In genomic region chr12:54287316-54288157, GRCh38 we compare ENCODE assay signal across 1 cellular context.
TF ChIP-seq lines count a peak whose summit lies in the region.

No MANE protein-coding gene starts in this region.

TF ChIP-seq in K562, 482 proteins besides CTCF, POLR2A, EP300 and RAD21 (continued from another document and continues in another):
- TF ChIP-seq JUND (IDR thresholded peaks at IDR 0.05; ENCODE audit: borderline replicate concordance, low read depth, low read length) (no peak), JUND (tag; IDR thresholded peaks at IDR 0.05; ENCODE audit: borderline replicate concordance, low read depth, low read length) (peak; percentile 16; the same call in 1 of the 3 replicates), NFIC (IDR thresholded peaks at IDR 0.05) (peak; percentile 5; the same call in 1 of the 2 replicates), NONO (IDR thresholded peaks at IDR 0.05; ENCODE audit: low read depth in 2 of 2, low read length in 1 of 2) (no peak), BHLHE40 (IDR thresholded peaks at IDR 0.05; ENCODE audit: low read length) (0 out of 2 replicates have a peak, but pooled peaks have one; percentile 7), RNF2 (IDR thresholded peaks at IDR 0.05) (peak; percentile 21; the same call in 1 of the 2 replicates), L3MBTL2 (IDR thresholded peaks at IDR 0.05) (no peak), EGR1 (conservative IDR thresholded peaks at IDR 0.05) (peak; percentile 42; the same call in 1 of the 2 replicates), CTBP1 (IDR thresholded peaks at IDR 0.05; ENCODE audit: borderline replicate concordance) (no peak), ESRRB (CRISPR knock-in tag; IDR thresholded peaks at IDR 0.05; ENCODE audit: borderline replicate concordance) (no peak), TRIM24 (IDR thresholded peaks at IDR 0.05) (no peak; a peak in 1 of 4 replicates), TBL1XR1 (IDR thresholded peaks at IDR 0.05; ENCODE audit: low read length in 2 of 2) (peak; percentile 34 to 36; a peak in 1 of 4 replicates), NKRF (IDR thresholded peaks at IDR 0.05; ENCODE audit: borderline replicate concordance) (0 out of 2 replicates have a peak, but pooled peaks have one; percentile 17), U2AF2 (optimal IDR thresholded peaks at IDR 0.05; ENCODE audit: low read depth, low read length) (no peak), HLTF (IDR thresholded peaks at IDR 0.05) (no peak), POLR2AphosphoS2 (IDR thresholded peaks at IDR 0.05; ENCODE audit: low read length) (peak; percentile 91), PRPF4 (IDR thresholded peaks at IDR 0.05; ENCODE audit: insufficient read depth, low read depth, low read length, poor library complexity, severe bottlenecking) (no peak), FOXP1 (CRISPR knock-in tag; IDR thresholded peaks at IDR 0.05) (no peak), GABPA (tag; conservative IDR thresholded peaks at IDR 0.05; ENCODE audit: low read depth) (no peak), THRB (CRISPR knock-in tag; conservative IDR thresholded peaks at IDR 0.05) (0 out of 2 replicates have a peak, but pooled peaks have one; percentile 83), TAF1 (IDR thresholded peaks at IDR 0.05; ENCODE audit: control insufficient read depth, extremely low read depth, insufficient read depth, low read length, severe bottlenecking) (peak; percentile 22), MAFG (tag; conservative IDR thresholded peaks at IDR 0.05) (no peak), MXI1 (IDR thresholded peaks at IDR 0.05; ENCODE audit: low read depth, low read length) (0 out of 2 replicates have a peak, but pooled peaks have one; percentile 21), UBTF (IDR thresholded peaks at IDR 0.05; ENCODE audit: borderline replicate concordance in 1 of 2, low read depth in 2 of 2, low read length in 2 of 2) (no peak)
- TF ChIP-seq, protein P1, sequence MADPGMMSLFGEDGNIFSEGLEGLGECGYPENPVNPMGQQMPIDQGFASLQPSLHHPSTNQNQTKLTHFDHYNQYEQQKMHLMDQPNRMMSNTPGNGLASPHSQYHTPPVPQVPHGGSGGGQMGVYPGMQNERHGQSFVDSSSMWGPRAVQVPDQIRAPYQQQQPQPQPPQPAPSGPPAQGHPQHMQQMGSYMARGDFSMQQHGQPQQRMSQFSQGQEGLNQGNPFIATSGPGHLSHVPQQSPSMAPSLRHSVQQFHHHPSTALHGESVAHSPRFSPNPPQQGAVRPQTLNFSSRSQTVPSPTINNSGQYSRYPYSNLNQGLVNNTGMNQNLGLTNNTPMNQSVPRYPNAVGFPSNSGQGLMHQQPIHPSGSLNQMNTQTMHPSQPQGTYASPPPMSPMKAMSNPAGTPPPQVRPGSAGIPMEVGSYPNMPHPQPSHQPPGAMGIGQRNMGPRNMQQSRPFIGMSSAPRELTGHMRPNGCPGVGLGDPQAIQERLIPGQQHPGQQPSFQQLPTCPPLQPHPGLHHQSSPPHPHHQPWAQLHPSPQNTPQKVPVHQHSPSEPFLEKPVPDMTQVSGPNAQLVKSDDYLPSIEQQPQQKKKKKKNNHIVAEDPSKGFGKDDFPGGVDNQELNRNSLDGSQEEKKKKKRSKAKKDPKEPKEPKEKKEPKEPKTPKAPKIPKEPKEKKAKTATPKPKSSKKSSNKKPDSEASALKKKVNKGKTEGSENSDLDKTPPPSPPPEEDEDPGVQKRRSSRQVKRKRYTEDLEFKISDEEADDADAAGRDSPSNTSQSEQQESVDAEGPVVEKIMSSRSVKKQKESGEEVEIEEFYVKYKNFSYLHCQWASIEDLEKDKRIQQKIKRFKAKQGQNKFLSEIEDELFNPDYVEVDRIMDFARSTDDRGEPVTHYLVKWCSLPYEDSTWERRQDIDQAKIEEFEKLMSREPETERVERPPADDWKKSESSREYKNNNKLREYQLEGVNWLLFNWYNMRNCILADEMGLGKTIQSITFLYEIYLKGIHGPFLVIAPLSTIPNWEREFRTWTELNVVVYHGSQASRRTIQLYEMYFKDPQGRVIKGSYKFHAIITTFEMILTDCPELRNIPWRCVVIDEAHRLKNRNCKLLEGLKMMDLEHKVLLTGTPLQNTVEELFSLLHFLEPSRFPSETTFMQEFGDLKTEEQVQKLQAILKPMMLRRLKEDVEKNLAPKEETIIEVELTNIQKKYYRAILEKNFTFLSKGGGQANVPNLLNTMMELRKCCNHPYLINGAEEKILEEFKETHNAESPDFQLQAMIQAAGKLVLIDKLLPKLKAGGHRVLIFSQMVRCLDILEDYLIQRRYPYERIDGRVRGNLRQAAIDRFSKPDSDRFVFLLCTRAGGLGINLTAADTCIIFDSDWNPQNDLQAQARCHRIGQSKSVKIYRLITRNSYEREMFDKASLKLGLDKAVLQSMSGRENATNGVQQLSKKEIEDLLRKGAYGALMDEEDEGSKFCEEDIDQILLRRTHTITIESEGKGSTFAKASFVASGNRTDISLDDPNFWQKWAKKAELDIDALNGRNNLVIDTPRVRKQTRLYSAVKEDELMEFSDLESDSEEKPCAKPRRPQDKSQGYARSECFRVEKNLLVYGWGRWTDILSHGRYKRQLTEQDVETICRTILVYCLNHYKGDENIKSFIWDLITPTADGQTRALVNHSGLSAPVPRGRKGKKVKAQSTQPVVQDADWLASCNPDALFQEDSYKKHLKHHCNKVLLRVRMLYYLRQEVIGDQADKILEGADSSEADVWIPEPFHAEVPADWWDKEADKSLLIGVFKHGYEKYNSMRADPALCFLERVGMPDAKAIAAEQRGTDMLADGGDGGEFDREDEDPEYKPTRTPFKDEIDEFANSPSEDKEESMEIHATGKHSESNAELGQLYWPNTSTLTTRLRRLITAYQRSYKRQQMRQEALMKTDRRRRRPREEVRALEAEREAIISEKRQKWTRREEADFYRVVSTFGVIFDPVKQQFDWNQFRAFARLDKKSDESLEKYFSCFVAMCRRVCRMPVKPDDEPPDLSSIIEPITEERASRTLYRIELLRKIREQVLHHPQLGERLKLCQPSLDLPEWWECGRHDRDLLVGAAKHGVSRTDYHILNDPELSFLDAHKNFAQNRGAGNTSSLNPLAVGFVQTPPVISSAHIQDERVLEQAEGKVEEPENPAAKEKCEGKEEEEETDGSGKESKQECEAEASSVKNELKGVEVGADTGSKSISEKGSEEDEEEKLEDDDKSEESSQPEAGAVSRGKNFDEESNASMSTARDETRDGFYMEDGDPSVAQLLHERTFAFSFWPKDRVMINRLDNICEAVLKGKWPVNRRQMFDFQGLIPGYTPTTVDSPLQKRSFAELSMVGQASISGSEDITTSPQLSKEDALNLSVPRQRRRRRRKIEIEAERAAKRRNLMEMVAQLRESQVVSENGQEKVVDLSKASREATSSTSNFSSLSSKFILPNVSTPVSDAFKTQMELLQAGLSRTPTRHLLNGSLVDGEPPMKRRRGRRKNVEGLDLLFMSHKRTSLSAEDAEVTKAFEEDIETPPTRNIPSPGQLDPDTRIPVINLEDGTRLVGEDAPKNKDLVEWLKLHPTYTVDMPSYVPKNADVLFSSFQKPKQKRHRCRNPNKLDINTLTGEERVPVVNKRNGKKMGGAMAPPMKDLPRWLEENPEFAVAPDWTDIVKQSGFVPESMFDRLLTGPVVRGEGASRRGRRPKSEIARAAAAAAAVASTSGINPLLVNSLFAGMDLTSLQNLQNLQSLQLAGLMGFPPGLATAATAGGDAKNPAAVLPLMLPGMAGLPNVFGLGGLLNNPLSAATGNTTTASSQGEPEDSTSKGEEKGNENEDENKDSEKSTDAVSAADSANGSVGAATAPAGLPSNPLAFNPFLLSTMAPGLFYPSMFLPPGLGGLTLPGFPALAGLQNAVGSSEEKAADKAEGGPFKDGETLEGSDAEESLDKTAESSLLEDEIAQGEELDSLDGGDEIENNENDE (IDR thresholded peaks at IDR 0.05; ENCODE audit: low read depth, low read length): peak; percentile 34
- TF ChIP-seq, protein P2, sequence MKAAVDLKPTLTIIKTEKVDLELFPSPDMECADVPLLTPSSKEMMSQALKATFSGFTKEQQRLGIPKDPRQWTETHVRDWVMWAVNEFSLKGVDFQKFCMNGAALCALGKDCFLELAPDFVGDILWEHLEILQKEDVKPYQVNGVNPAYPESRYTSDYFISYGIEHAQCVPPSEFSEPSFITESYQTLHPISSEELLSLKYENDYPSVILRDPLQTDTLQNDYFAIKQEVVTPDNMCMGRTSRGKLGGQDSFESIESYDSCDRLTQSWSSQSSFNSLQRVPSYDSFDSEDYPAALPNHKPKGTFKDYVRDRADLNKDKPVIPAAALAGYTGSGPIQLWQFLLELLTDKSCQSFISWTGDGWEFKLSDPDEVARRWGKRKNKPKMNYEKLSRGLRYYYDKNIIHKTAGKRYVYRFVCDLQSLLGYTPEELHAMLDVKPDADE (conservative IDR thresholded peaks at IDR 0.05; ENCODE audit: control insufficient read depth, low read depth, low read length): no peak
- TF ChIP-seq, protein P3, sequence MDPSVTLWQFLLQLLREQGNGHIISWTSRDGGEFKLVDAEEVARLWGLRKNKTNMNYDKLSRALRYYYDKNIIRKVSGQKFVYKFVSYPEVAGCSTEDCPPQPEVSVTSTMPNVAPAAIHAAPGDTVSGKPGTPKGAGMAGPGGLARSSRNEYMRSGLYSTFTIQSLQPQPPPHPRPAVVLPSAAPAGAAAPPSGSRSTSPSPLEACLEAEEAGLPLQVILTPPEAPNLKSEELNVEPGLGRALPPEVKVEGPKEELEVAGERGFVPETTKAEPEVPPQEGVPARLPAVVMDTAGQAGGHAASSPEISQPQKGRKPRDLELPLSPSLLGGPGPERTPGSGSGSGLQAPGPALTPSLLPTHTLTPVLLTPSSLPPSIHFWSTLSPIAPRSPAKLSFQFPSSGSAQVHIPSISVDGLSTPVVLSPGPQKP (CRISPR knock-in tag; IDR thresholded peaks at IDR 0.05): no peak
- TF ChIP-seq, protein P4, sequence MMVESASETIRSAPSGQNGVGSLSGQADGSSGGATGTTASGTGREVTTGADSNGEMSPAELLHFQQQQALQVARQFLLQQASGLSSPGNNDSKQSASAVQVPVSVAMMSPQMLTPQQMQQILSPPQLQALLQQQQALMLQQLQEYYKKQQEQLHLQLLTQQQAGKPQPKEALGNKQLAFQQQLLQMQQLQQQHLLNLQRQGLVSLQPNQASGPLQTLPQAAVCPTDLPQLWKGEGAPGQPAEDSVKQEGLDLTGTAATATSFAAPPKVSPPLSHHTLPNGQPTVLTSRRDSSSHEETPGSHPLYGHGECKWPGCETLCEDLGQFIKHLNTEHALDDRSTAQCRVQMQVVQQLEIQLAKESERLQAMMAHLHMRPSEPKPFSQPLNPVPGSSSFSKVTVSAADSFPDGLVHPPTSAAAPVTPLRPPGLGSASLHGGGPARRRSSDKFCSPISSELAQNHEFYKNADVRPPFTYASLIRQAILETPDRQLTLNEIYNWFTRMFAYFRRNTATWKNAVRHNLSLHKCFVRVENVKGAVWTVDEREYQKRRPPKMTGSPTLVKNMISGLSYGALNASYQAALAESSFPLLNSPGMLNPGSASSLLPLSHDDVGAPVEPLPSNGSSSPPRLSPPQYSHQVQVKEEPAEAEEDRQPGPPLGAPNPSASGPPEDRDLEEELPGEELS (CRISPR knock-in tag; IDR thresholded peaks at IDR 0.05; ENCODE audit: borderline replicate concordance): 0 out of 2 replicates have a peak, but pooled peaks have one; percentile 48
- TF ChIP-seq, protein P5, sequence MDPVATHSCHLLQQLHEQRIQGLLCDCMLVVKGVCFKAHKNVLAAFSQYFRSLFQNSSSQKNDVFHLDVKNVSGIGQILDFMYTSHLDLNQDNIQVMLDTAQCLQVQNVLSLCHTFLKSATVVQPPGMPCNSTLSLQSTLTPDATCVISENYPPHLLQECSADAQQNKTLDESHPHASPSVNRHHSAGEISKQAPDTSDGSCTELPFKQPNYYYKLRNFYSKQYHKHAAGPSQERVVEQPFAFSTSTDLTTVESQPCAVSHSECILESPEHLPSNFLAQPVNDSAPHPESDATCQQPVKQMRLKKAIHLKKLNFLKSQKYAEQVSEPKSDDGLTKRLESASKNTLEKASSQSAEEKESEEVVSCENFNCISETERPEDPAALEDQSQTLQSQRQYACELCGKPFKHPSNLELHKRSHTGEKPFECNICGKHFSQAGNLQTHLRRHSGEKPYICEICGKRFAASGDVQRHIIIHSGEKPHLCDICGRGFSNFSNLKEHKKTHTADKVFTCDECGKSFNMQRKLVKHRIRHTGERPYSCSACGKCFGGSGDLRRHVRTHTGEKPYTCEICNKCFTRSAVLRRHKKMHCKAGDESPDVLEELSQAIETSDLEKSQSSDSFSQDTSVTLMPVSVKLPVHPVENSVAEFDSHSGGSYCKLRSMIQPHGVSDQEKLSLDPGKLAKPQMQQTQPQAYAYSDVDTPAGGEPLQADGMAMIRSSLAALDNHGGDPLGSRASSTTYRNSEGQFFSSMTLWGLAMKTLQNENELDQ (CRISPR knock-in tag; IDR thresholded peaks at IDR 0.05; ENCODE audit: borderline replicate concordance): 0 out of 2 replicates have a peak, but pooled peaks have one; percentile 45
